ENCODE assay signal across 8 cellular contexts in genomic region chr16:4402439-4403132, GRCh38. TPM values are rescaled to one million over a fixed set of nuclear protein-coding genes. Genes with fewer than 3 reads are reported as not detected.
DNase-seq lines count a peak whose midpoint lies in the region; ATAC-seq and TF ChIP-seq lines count a peak whose summit lies in the region.

No MANE protein-coding gene starts in this region.

- no peak overlapping the region for H3K4me3 Mint-ChIP-seq in type B pancreatic cell

- peak; percentile 80 for ATAC-seq in omental fat pad (ENCODE audit: low FRiP score)
- ATAC-seq in GM19395 (IDR thresholded peaks at IDR 0.05; ENCODE audit: unreplicated experiment) = no peak

- no peaks in the 10 kb centered on the region for H3K27me3 Mint-ChIP-seq in type B pancreatic cell

- H3K4me1 Mint-ChIP-seq in type B pancreatic cell (ENCODE audit: unreplicated experiment) = peaks cover 18% of the 10 kb centered on the region

- peak in 2 of 3 donors; percentile 55 to 82 for TF ChIP-seq CTCF in omental fat pad (IDR thresholded peaks at IDR 0.05)
- peak; percentile 96 for TF ChIP-seq CTCF in type B pancreatic cell (conservative IDR thresholded peaks at IDR 0.05)

- H3K36me3 Mint-ChIP-seq in type B pancreatic cell = peaks cover 5% of the 10 kb centered on the region

- H3K27ac Mint-ChIP-seq in type B pancreatic cell = no peak overlapping the region

- DNase-seq in ELR (ENCODE audit: low read depth) (peak; percentile 79), LHCN-M2 (ENCODE audit: low read depth) (peak; percentile 56), SHP77 (lab: John Stamatoyannopoulos, UW) (peak; percentile 51 to 63), foreskin melanocyte (peak; percentile 53), omental fat pad (ENCODE audit: low spot score) (peak; percentile 79), type B pancreatic cell (ENCODE audit: extremely low spot score, unreplicated experiment) (peak; percentile 92)
- DNase-seq in activated effector memory CD4-positive, alpha-beta T cell treated with Interleukin-2 at 50 U/mL for 16 hours = peak; percentile 39

- no peaks in the 10 kb centered on the region for H3K9me3 Mint-ChIP-seq in type B pancreatic cell

RNA-seq across cellular contexts. Expression of gene CORO7, which starts 13.8 kb away (rescaled TPM):
- total RNA-seq in LHCN-M2 (2014; rRNA removed) = 23.7 and 34.8 TPM in 2 replicates
- 14.7 TPM for polyA plus RNA-seq in LHCN-M2 (2012)
- total RNA-seq in omental fat pad = 10 to 100 TPM; 15.1 to 46.3 (median 27.5) TPM
- total RNA-seq in type B pancreatic cell (ENCODE audit: low replicate concordance) = 32.3 and 41.4 TPM in 2 replicates

RNA-seq across cellular contexts. Expression of gene DNAJA3, which starts 23.1 kb away (rescaled TPM):
- total RNA-seq in LHCN-M2 (2014; rRNA removed) (64.2 and 69.4 TPM in 2 replicates), omental fat pad (10 to 100 TPM; 40.5 to 47.1 (median 42.3) TPM), type B pancreatic cell (ENCODE audit: low replicate concordance) (43.9 and 46.5 TPM in 2 replicates)
- 28.1 TPM for polyA plus RNA-seq in LHCN-M2 (2012)

RNA-seq across cellular contexts. Expression of gene VASN, which starts 30.9 kb away (rescaled TPM):
- 7.1 and 12.5 TPM in 2 replicates for total RNA-seq in LHCN-M2 (2014; rRNA removed)
- polyA plus RNA-seq in LHCN-M2 (2012) = 19.7 TPM
- total RNA-seq in omental fat pad = 10 to 100 TPM; 10.8 to 40.0 (median 25.8) TPM
- total RNA-seq in type B pancreatic cell (ENCODE audit: low replicate concordance) = 9.7 and 29.0 TPM in 2 replicates

RNA-seq across cellular contexts. Expression of gene PAM16, which starts 51.5 kb away (rescaled TPM):
- total RNA-seq in LHCN-M2 (2014; rRNA removed) = 48.1 and 62.2 TPM in 2 replicates
- 37.4 TPM for polyA plus RNA-seq in LHCN-M2 (2012)
- 10 to 100 TPM; 32.7 to 53.9 (median 41.8) TPM for total RNA-seq in omental fat pad
- 30.5 and 39.3 TPM in 2 replicates for total RNA-seq in type B pancreatic cell (ENCODE audit: low replicate concordance)

Comparison
In these comparisons a context has a peak if more than half of its experiments do, and no peak if none do; other contexts are left out.
1. DNase-seq: peak in every context shown above with its lines; median percentile 92 in type B pancreatic cell; 79 in ELR; 79 in omental fat pad; 57 in SHP77; 56 in LHCN-M2; 53 in foreskin melanocyte; 39 in activated effector memory CD4-positive, alpha-beta T cell treated with Interleukin-2 at 50 U/mL for 16 hours.